ENCODE assay signal across 10 cellular contexts in the genomic region with DNA sequence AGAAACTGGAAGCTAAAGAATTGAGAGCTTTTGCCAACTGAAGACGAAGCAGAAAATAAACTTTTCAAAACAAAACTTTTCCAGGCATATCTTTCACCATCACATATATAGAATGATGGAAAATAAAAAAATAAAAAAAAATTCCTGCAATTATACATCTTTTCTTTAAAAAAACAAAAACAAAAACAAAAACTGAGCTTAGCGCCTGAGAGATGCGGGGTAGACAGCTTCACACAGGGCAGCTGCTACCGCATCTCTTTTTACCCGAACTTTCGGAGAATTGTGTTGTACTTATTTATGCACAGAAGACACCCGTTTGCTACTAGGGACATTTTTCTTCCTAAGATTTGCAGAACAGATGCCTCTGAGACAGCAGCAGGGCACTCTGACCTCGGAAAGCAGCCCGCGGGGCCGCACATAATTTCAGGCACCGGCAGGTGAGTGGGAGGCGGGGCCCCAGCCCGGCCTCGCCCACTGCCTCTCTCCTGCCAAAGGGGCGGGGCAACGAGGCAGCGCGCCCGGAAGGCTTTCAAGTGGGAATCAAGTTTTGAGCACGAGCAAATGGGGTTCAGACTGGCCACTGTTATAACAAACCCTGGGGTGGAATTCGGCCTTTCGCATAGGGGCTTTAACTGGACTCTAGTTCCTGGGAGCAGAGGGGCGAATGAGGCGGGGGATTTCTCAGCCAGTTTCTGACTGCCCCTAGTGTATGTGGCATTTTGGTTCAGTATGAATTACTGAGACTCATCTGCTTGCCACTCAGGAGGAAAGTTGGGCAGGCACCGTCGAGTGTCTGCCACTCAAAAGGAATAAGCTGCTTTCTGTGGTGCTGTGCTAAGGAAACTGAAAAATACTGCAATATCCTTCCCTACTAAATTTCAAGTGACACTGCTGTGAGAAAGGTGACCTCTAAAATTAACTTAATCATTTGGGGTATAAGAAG. TPM values are rescaled to one million over a fixed set of nuclear protein-coding genes. Genes with fewer than 3 reads are reported as not detected.
DNase-seq lines count a peak whose midpoint lies in the region; ATAC-seq and TF ChIP-seq lines count a peak whose summit lies in the region.
"Had no signal": no experiment of that assay in that cellular context is flagged by ENCODE, and none has a peak within 500 bp of the region (broad histone marks: within the 10 kb centered on the region; RNA-seq: fewer than 3 reads in every experiment).

No MANE protein-coding gene starts in this region.

- ATAC-seq in PC-3, result no peak
- ATAC-seq: A549 had no signal

- BruUV-seq in PC-3 (replicated peaks; lab: Mats Ljungman, UMichigan), result no TSS peak

- H3K4me1 ChIP-seq in hepatocyte (ENCODE audit: insufficient read depth) (no peaks in the 10 kb centered on the region), PC-3 (ENCODE audit: insufficient read depth, low read length) (no peaks in the 10 kb centered on the region)
- H3K4me1 ChIP-seq: A549 had no signal

- H3K36me3 ChIP-seq in hepatocyte (replicated peaks; ENCODE audit: insufficient read depth, low read depth) (no peaks in the 10 kb centered on the region), PC-3 (ENCODE audit: low read depth, low read length) (peaks cover under 1% of the 10 kb centered on the region; the same call in 1 of the 2 replicates)

- H3K27me3 ChIP-seq in hepatocyte (no peaks in the 10 kb centered on the region), PC-3 (ENCODE audit: low read length) (no peaks in the 10 kb centered on the region)

- H3K4me3 ChIP-seq in hepatocyte (peak overlapping the region; percentile 13), PC-3 (ENCODE audit: low read length) (no peak overlapping the region)
- H3K4me3 ChIP-seq: A549, coronary artery had no signal

- H3K79me2 ChIP-seq in hepatocyte (no peaks in the 10 kb centered on the region), PC-3 (ENCODE audit: low read length) (no peaks in the 10 kb centered on the region)

- WGBS in hepatocyte (ENCODE audit: low lambda C conversion rate, missing lambda C conversion rate), result 33% methylated on average over 27 of the region's 27 CpGs

- peak; percentile 36 for DNase-seq in DMS79 treated with DMSO at 0.1 percent for 48 hours (lab: John Stamatoyannopoulos, UW)
- DNase-seq in DMS79 (lab: John Stamatoyannopoulos, UW), result no peak
- peak; percentile 49 for DNase-seq in SHP77 treated with DMSO at 0.1 percent for 48 hours (lab: John Stamatoyannopoulos, UW)
- DNase-seq in hepatocyte (ENCODE audit: low spot score), result peak; percentile 74
- DNase-seq in retina, result peak; percentile 35
- DNase-seq in HK-2 (ENCODE audit: unreplicated experiment), result no peak
- DNase-seq in GM20000 (ENCODE audit: low spot score), result no peak
- no peak for DNase-seq in PC-3

- H3K9me3 ChIP-seq in hepatocyte (ENCODE audit: low read depth) (no peaks in the 10 kb centered on the region), PC-3 (ENCODE audit: low read length) (no peaks in the 10 kb centered on the region)
- H3K9me3 ChIP-seq: A549 had no signal

- no peak overlapping the region for H2AFZ ChIP-seq in hepatocyte
- H2AFZ ChIP-seq in PC-3 (ENCODE audit: low read length), result no peak overlapping the region

- no peaks in the 10 kb centered on the region for H4K20me1 ChIP-seq in hepatocyte (ENCODE audit: insufficient read depth, poor library complexity, severe bottlenecking)
- H4K20me1 ChIP-seq in PC-3 (ENCODE audit: low read length), result no peaks in the 10 kb centered on the region

- intact Hi-C loops in PC-3 (cut with micrococcal nuclease), result no loop called here

- H3K4me2 ChIP-seq in hepatocyte, result peak overlapping the region; percentile 78
- H3K4me2 ChIP-seq in PC-3 (ENCODE audit: low read length), result no peak overlapping the region
- H3K4me2 ChIP-seq: A549 had no signal

- no peak overlapping the region for H3K27ac ChIP-seq in hepatocyte
- no peak overlapping the region for H3K27ac ChIP-seq in PC-3 (ENCODE audit: low read length)
- H3K27ac ChIP-seq: A549, coronary artery had no signal

- no peak overlapping the region for H3K9ac ChIP-seq in PC-3 (ENCODE audit: low read length)

- POLR2A ChIA-PET in PC-3 (lab: Charles Lee; ENCODE audit: unreplicated experiment), result interaction anchor here (0.6 kb wide), 1 partner anchor 80 kb away, joined by 3 read pairs; a partner anchor contains a TSS

- CTCF ChIA-PET in PC-3 (lab: Charles Lee), result interaction anchor here (0.5 kb wide), 1 partner anchor 18 kb away, joined by 8 read pairs; no protein-coding TSS in a partner anchor

- no peak for TF ChIP-seq CTCF in hepatocyte (IDR thresholded peaks at IDR 0.05; ENCODE audit: poor library complexity)
- no peak for TF ChIP-seq CTCF in GM20000 (IDR thresholded peaks at IDR 0.05; ENCODE audit: extremely low read depth, missing control alignments)
- TF ChIP-seq CTCF in PC-3 (conservative IDR thresholded peaks at IDR 0.05; ENCODE audit: low read depth, low read length), result no peak

- H3K9me2 ChIP-seq in hepatocyte (replicated peaks; ENCODE audit: insufficient read depth), result no peaks in the 10 kb centered on the region
- H3K9me2 ChIP-seq in PC-3 (replicated peaks; ENCODE audit: low read length), result no peaks in the 10 kb centered on the region

- no peaks in the 10 kb centered on the region for H3F3A ChIP-seq in PC-3 (ENCODE audit: low read length, unreplicated experiment)

RNA-seq across cellular contexts. Expression of a gene that starts 18.5 kb away (rescaled TPM):
- total RNA-seq in hepatocyte, result 24.1 and 28.2 TPM in 2 replicates
- 29.8 and 38.8 TPM in 2 replicates for polyA plus RNA-seq in hepatocyte
- total RNA-seq in PC-3 (2014; rRNA removed), result 22.6 and 25.9 TPM in 2 replicates

Comparison
In these comparisons a context has a peak if more than half of its experiments do, and no peak if none do; other contexts are left out.
1. DNase-seq: peak in DMS79 treated with DMSO at 0.1 percent for 48 hours (single experiment), SHP77 treated with DMSO at 0.1 percent for 48 hours (single experiment), hepatocyte (single experiment) and retina (single experiment); none in DMS79 (single experiment), HK-2 (single experiment), GM20000 (single experiment) and PC-3 (single experiment).